ENCODE assay signal across 11 cellular contexts in the genomic region with DNA sequence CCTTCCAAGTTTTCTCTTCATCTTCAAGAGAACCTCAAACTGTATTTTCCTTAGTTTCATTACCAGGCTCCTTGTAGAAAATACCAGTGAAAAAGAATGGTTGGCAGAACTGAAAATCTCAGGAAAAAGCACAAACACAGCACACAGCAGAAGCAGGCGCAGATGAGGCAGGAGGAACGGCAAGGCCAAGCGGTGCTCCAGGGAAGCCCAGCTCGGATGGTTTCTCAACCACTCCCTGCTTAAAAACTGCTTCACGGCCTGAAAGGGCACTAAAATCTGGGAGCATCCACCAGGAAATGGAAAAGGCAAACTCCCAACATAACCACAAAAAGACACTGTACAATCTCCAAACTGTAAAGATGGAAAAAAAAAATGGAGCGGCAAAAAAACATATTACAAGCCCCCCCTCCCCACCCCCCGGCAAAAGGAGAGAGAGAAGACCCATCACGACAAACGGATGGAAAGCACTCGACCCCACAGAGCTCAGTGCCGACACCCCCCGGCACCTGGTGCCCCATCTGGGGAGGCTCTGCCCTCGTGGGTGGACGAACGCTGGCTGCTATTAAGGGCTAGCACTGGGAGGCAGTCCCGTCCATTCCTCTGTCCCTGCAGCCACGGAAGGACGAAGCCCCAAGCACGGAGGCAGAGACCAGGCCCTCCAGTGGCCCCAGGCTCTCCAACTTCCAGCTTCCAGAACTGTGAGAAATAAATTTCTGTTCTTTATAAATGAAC.
A peak's percentile ranks its signal among the peaks of the same experiment; 100 is the strongest.
DNase-seq lines count a peak whose midpoint lies in the region; ATAC-seq and TF ChIP-seq lines count a peak whose summit lies in the region.
"Had no signal": no experiment of that assay in that cellular context is flagged by ENCODE, and none has a peak within 500 bp of the region (broad histone marks: within the 10 kb centered on the region; RNA-seq: fewer than 3 reads in every experiment).

No MANE protein-coding gene starts in this region.

- no peaks in the 10 kb centered on the region for H3K27me3 ChIP-seq in GM23338 (ENCODE audit: insufficient read depth)
- H3K27me3 ChIP-seq in WERI-Rb-1 (ENCODE audit: insufficient read depth, low read depth, severe bottlenecking), result no peaks in the 10 kb centered on the region
- no peaks in the 10 kb centered on the region for H3K27me3 ChIP-seq in rectal smooth muscle tissue (ENCODE audit: control insufficient read depth, insufficient read depth, low read length)

- TF ChIP-seq CTCF in GM23338 (conservative IDR thresholded peaks at IDR 0.05; ENCODE audit: low read depth in 2 of 2) (no peak), WERI-Rb-1 (IDR thresholded peaks at IDR 0.05; ENCODE audit: low read depth, low read length) (no peak)

- intact Hi-C loops in left ventricle myocardium superior (cut with micrococcal nuclease) (loop anchor here (10.0 kb wide), 1 partner anchor 140 kb away; no protein-coding TSS in a partner anchor), posterior vena cava (cut with DNase I) (loop anchor here in 1 of 2 donors (10.0 kb wide), 1 partner anchor 160 kb away; a partner anchor contains a TSS)

- peaks cover 88% of the 10 kb centered on the region for H4K20me1 ChIP-seq in GM23338 (replicated peaks; ENCODE audit: insufficient read depth)

- 0 out of 2 replicates have a peak overlapping the region, but pooled peaks have one; percentile 38 for H3K4me2 ChIP-seq in GM23338

- H3K9me3 ChIP-seq in WERI-Rb-1 (ENCODE audit: severe bottlenecking), result no peaks in the 10 kb centered on the region

- in situ Hi-C loops in G401 (cut with HindIII; ENCODE audit: low sequenced_read_pairs), result no loop called here

- peaks cover 15% of the 10 kb centered on the region for H3K27me3 Mint-ChIP-seq in GM23338 (ENCODE audit: insufficient read depth, low read depth, poor library complexity)
- H3K27me3 Mint-ChIP-seq: memory B cell had no signal

- no peak for DNase-seq in GM23338 (ENCODE audit: low spot score)
- DNase-seq in WERI-Rb-1, result peak; percentile 23
- DNase-seq in left ventricle myocardium superior, result peak; percentile 32
- no peak for DNase-seq in NCI-H128 (lab: John Stamatoyannopoulos, UW; ENCODE audit: unreplicated experiment)
- no peak for DNase-seq in posterior vena cava (ENCODE audit: low spot score)
- no peak for DNase-seq in G401 (ENCODE audit: low spot score)
- DNase-seq: activated CD4-positive, alpha-beta T cell treated with anti-CD3 and anti-CD28 coated beads, Interleukin-2, amount 50 U/mL, for 4 hours; NCI-H2029 treated with DMSO at 0.1 percent for 48 hours had no signal

- no peaks in the 10 kb centered on the region for H3K9me2 ChIP-seq in GM23338 (ENCODE audit: insufficient read depth)

- no peaks in the 10 kb centered on the region; the same call in 2 of the 3 replicates for H3K36me3 Mint-ChIP-seq in GM23338 (ENCODE audit: low read depth)
- H3K36me3 Mint-ChIP-seq: memory B cell had no signal

- peaks cover 99% of the 10 kb centered on the region for H3K79me2 ChIP-seq in GM23338 (replicated peaks; ENCODE audit: insufficient read depth)

- H3K4me3 ChIP-seq in GM23338, result no peak overlapping the region
- no peak overlapping the region for H3K4me3 ChIP-seq in WERI-Rb-1 (ENCODE audit: low read depth, low read length)
- H3K4me3 ChIP-seq in rectal smooth muscle tissue (ENCODE audit: low read length), result no peak overlapping the region

- peak overlapping the region; percentile 12; the same call in 1 of the 2 replicates for H3K27ac Mint-ChIP-seq in GM23338
- H3K27ac Mint-ChIP-seq: memory B cell had no signal

- no peak overlapping the region for H3K4me3 Mint-ChIP-seq in GM23338
- H3K4me3 Mint-ChIP-seq: memory B cell had no signal

- H3K4me1 ChIP-seq in GM23338 (ENCODE audit: insufficient read depth), result peaks cover 46% of the 10 kb centered on the region
- H3K4me1 ChIP-seq in rectal smooth muscle tissue (ENCODE audit: control insufficient read depth, insufficient read depth, low read length), result peaks cover 5% of the 10 kb centered on the region

- H3K27ac ChIP-seq in GM23338 (ENCODE audit: low read depth) (peak overlapping the region; percentile 39; the same call in 1 of the 2 replicates), WERI-Rb-1 (peak overlapping the region; percentile 85), rectal smooth muscle tissue (ENCODE audit: low read depth, low read length) (peak overlapping the region; percentile 54)

- H3K9ac ChIP-seq in rectal smooth muscle tissue (ENCODE audit: low read length), result no peak overlapping the region

- ATAC-seq in GM23338, result peak; percentile 17; the same call in 2 of the 3 replicates
- ATAC-seq in left ventricle myocardium superior, result peak; percentile 53
- ATAC-seq in HG03565 (IDR thresholded peaks at IDR 0.05; ENCODE audit: unreplicated experiment), result no peak

- no peak overlapping the region for H2AFZ ChIP-seq in GM23338

- peaks cover 16% of the 10 kb centered on the region; the same call in 1 of the 2 replicates for H3F3A ChIP-seq in GM23338 (replicated peaks; ENCODE audit: low read depth)

- H3K36me3 ChIP-seq in GM23338 (ENCODE audit: insufficient read depth) (no peaks in the 10 kb centered on the region), WERI-Rb-1 (no peaks in the 10 kb centered on the region), rectal smooth muscle tissue (ENCODE audit: control insufficient read depth, insufficient read depth, low read length) (no peaks in the 10 kb centered on the region)

- peaks cover 54% of the 10 kb centered on the region for H3K4me1 Mint-ChIP-seq in GM23338

- H3K9me3 Mint-ChIP-seq in GM23338, result no peaks in the 10 kb centered on the region
- H3K9me3 Mint-ChIP-seq: memory B cell had no signal

TF ChIP-seq in GM23338, 12 proteins besides CTCF, POLR2A, EP300 and RAD21 (continues in another document):
- TF ChIP-seq CREB1 (CRISPR knock-in tag; IDR thresholded peaks at IDR 0.05; ENCODE audit: low read depth), result no peak
- no peak for TF ChIP-seq ZNF331 (CRISPR knock-in tag; IDR thresholded peaks at IDR 0.05; ENCODE audit: low read depth)
- TF ChIP-seq, protein P1, sequence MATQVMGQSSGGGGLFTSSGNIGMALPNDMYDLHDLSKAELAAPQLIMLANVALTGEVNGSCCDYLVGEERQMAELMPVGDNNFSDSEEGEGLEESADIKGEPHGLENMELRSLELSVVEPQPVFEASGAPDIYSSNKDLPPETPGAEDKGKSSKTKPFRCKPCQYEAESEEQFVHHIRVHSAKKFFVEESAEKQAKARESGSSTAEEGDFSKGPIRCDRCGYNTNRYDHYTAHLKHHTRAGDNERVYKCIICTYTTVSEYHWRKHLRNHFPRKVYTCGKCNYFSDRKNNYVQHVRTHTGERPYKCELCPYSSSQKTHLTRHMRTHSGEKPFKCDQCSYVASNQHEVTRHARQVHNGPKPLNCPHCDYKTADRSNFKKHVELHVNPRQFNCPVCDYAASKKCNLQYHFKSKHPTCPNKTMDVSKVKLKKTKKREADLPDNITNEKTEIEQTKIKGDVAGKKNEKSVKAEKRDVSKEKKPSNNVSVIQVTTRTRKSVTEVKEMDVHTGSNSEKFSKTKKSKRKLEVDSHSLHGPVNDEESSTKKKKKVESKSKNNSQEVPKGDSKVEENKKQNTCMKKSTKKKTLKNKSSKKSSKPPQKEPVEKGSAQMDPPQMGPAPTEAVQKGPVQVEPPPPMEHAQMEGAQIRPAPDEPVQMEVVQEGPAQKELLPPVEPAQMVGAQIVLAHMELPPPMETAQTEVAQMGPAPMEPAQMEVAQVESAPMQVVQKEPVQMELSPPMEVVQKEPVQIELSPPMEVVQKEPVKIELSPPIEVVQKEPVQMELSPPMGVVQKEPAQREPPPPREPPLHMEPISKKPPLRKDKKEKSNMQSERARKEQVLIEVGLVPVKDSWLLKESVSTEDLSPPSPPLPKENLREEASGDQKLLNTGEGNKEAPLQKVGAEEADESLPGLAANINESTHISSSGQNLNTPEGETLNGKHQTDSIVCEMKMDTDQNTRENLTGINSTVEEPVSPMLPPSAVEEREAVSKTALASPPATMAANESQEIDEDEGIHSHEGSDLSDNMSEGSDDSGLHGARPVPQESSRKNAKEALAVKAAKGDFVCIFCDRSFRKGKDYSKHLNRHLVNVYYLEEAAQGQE (IDR thresholded peaks at IDR 0.05; ENCODE audit: unreplicated experiment), result no peak
- no peak for TF ChIP-seq EZH2 (IDR thresholded peaks at IDR 0.05; ENCODE audit: low read depth, unreplicated experiment)
- no peak for TF ChIP-seq JUNB (IDR thresholded peaks at IDR 0.05; ENCODE audit: unreplicated experiment)
- TF ChIP-seq, protein P2, sequence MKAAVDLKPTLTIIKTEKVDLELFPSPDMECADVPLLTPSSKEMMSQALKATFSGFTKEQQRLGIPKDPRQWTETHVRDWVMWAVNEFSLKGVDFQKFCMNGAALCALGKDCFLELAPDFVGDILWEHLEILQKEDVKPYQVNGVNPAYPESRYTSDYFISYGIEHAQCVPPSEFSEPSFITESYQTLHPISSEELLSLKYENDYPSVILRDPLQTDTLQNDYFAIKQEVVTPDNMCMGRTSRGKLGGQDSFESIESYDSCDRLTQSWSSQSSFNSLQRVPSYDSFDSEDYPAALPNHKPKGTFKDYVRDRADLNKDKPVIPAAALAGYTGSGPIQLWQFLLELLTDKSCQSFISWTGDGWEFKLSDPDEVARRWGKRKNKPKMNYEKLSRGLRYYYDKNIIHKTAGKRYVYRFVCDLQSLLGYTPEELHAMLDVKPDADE (IDR thresholded peaks at IDR 0.05), result no peak
- no peak for TF ChIP-seq STAT1 (IDR thresholded peaks at IDR 0.05; ENCODE audit: unreplicated experiment)
- no peak for TF ChIP-seq EZH2phosphoT487 (IDR thresholded peaks at IDR 0.05; ENCODE audit: unreplicated experiment)
- no peak for TF ChIP-seq ZNF114 (CRISPR knock-in tag; IDR thresholded peaks at IDR 0.05)
- TF ChIP-seq POLR2AphosphoS5 (IDR thresholded peaks at IDR 0.05; ENCODE audit: low read depth), result no peak

Comparison
In these comparisons a context has a peak if more than half of its experiments do, and no peak if none do; other contexts are left out.
1. DNase-seq: peak in WERI-Rb-1 (single experiment) and left ventricle myocardium superior (single experiment); none in GM23338 (single experiment), NCI-H128 (single experiment), posterior vena cava (single experiment) and G401 (single experiment).
2. Peak in every context shown above with its lines, with median percentiles within 50 percentile points of each other: H3K27ac ChIP-seq.